In genomic region chr6:157821342-157822033, GRCh38 we compare ENCODE assay signal across 1 cellular context.
TF ChIP-seq lines count a peak whose summit lies in the region.

No MANE protein-coding gene starts in this region.

TF ChIP-seq in GM23338, 12 proteins besides CTCF, POLR2A, EP300 and RAD21 (continued from another document):
- TF ChIP-seq, protein P1, sequence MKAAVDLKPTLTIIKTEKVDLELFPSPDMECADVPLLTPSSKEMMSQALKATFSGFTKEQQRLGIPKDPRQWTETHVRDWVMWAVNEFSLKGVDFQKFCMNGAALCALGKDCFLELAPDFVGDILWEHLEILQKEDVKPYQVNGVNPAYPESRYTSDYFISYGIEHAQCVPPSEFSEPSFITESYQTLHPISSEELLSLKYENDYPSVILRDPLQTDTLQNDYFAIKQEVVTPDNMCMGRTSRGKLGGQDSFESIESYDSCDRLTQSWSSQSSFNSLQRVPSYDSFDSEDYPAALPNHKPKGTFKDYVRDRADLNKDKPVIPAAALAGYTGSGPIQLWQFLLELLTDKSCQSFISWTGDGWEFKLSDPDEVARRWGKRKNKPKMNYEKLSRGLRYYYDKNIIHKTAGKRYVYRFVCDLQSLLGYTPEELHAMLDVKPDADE (IDR thresholded peaks at IDR 0.05) = no peak
- TF ChIP-seq POLR2AphosphoS5 (IDR thresholded peaks at IDR 0.05; ENCODE audit: low read depth) (no peak), NANOG (IDR thresholded peaks at IDR 0.05; ENCODE audit: borderline replicate concordance) (no peak)
